ENCODE assay signal across 1 cellular context in the genomic region with DNA sequence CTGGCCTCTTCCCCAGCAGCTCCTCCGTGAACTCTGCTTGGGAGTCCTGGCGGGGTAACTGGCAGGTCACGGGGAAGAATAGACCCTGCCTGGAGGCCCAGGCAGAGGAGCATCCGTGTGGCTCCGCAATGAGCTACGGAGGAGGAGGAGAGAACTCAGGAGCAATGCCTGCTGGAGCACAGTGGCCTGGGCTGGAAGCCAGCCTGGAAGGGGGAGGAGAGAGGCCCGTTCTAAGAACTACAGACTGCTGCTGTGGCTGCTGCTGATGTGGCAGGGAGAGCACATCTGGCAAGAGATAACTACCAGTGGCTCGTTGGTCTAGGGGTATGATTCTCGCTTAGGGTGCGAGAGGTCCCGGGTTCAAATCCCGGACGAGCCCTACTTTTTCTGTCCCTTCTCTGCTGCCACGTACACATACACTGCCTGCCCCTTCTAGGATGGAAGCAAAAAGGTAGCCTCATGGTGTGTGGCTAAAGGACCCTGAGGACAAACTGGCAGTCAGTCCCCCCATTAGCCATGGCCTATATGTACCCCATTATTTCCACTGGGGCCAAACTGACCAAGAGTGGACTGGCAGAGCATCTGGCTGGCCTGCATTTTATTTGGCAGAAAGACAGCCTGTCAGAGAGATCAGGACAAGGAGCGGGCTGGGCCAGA.
A peak's percentile ranks its signal among the peaks of the same experiment; 100 is the strongest.
TF ChIP-seq lines count a peak whose summit lies in the region.

No MANE protein-coding gene starts in this region.

TF ChIP-seq in HepG2, 621 proteins besides CTCF, POLR2A, EP300 and RAD21 (continues in another document):
- TF ChIP-seq NR2F6 (IDR thresholded peaks at IDR 0.05): peak; percentile 30; the same call in 1 of the 2 replicates
- no peak for TF ChIP-seq NR2F6 (CRISPR knock-in tag; IDR thresholded peaks at IDR 0.05)
- TF ChIP-seq, protein P1, sequence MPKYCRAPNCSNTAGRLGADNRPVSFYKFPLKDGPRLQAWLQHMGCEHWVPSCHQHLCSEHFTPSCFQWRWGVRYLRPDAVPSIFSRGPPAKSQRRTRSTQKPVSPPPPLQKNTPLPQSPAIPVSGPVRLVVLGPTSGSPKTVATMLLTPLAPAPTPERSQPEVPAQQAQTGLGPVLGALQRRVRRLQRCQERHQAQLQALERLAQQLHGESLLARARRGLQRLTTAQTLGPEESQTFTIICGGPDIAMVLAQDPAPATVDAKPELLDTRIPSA (CRISPR knock-in tag; IDR thresholded peaks at IDR 0.05; ENCODE audit: borderline replicate concordance): no peak
- no peak for TF ChIP-seq ZNF333 (CRISPR knock-in tag; IDR thresholded peaks at IDR 0.05; ENCODE audit: borderline replicate concordance)
- TF ChIP-seq, protein P2, sequence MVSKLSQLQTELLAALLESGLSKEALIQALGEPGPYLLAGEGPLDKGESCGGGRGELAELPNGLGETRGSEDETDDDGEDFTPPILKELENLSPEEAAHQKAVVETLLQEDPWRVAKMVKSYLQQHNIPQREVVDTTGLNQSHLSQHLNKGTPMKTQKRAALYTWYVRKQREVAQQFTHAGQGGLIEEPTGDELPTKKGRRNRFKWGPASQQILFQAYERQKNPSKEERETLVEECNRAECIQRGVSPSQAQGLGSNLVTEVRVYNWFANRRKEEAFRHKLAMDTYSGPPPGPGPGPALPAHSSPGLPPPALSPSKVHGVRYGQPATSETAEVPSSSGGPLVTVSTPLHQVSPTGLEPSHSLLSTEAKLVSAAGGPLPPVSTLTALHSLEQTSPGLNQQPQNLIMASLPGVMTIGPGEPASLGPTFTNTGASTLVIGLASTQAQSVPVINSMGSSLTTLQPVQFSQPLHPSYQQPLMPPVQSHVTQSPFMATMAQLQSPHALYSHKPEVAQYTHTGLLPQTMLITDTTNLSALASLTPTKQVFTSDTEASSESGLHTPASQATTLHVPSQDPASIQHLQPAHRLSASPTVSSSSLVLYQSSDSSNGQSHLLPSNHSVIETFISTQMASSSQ (IDR thresholded peaks at IDR 0.05; ENCODE audit: low read depth): no peak
- TF ChIP-seq, protein P2 (CRISPR knock-in tag; IDR thresholded peaks at IDR 0.05; ENCODE audit: borderline replicate concordance): no peak
- TF ChIP-seq ATRX (CRISPR knock-in tag; IDR thresholded peaks at IDR 0.05; ENCODE audit: borderline replicate concordance): no peak
- no peak for TF ChIP-seq ZNF17 (CRISPR knock-in tag; IDR thresholded peaks at IDR 0.05)
- no peak for TF ChIP-seq IRF2 (CRISPR knock-in tag; IDR thresholded peaks at IDR 0.05)
- no peak for TF ChIP-seq ZEB1 (IDR thresholded peaks at IDR 0.05; ENCODE audit: insufficient replicate concordance, low read depth)
- TF ChIP-seq ZKSCAN8 (CRISPR knock-in tag; IDR thresholded peaks at IDR 0.05; ENCODE audit: borderline replicate concordance): no peak
- TF ChIP-seq HOXA5 (CRISPR knock-in tag; IDR thresholded peaks at IDR 0.05): no peak
- TF ChIP-seq, protein P3, sequence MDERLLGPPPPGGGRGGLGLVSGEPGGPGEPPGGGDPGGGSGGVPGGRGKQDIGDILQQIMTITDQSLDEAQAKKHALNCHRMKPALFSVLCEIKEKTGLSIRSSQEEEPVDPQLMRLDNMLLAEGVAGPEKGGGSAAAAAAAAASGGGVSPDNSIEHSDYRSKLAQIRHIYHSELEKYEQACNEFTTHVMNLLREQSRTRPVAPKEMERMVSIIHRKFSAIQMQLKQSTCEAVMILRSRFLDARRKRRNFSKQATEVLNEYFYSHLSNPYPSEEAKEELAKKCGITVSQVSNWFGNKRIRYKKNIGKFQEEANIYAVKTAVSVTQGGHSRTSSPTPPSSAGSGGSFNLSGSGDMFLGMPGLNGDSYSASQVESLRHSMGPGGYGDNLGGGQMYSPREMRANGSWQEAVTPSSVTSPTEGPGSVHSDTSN (CRISPR knock-in tag; IDR thresholded peaks at IDR 0.05): no peak
- TF ChIP-seq, protein P4, sequence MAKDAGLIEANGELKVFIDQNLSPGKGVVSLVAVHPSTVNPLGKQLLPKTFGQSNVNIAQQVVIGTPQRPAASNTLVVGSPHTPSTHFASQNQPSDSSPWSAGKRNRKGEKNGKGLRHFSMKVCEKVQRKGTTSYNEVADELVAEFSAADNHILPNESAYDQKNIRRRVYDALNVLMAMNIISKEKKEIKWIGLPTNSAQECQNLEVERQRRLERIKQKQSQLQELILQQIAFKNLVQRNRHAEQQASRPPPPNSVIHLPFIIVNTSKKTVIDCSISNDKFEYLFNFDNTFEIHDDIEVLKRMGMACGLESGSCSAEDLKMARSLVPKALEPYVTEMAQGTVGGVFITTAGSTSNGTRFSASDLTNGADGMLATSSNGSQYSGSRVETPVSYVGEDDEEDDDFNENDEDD (CRISPR knock-in tag; IDR thresholded peaks at IDR 0.05; ENCODE audit: borderline replicate concordance): no peak
- TF ChIP-seq BORCS8-MEF2B (CRISPR knock-in tag; IDR thresholded peaks at IDR 0.05): peak; percentile 17; the same call in 1 of the 2 replicates
- TF ChIP-seq SMARCE1 (IDR thresholded peaks at IDR 0.05; ENCODE audit: borderline replicate concordance): no peak
- no peak for TF ChIP-seq ISL2 (CRISPR knock-in tag; IDR thresholded peaks at IDR 0.05)
- TF ChIP-seq BHLHE40 (IDR thresholded peaks at IDR 0.05; ENCODE audit: low read length): no peak
- TF ChIP-seq ZNF367 (CRISPR knock-in tag; IDR thresholded peaks at IDR 0.05; ENCODE audit: borderline replicate concordance): no peak
- TF ChIP-seq, protein P5, sequence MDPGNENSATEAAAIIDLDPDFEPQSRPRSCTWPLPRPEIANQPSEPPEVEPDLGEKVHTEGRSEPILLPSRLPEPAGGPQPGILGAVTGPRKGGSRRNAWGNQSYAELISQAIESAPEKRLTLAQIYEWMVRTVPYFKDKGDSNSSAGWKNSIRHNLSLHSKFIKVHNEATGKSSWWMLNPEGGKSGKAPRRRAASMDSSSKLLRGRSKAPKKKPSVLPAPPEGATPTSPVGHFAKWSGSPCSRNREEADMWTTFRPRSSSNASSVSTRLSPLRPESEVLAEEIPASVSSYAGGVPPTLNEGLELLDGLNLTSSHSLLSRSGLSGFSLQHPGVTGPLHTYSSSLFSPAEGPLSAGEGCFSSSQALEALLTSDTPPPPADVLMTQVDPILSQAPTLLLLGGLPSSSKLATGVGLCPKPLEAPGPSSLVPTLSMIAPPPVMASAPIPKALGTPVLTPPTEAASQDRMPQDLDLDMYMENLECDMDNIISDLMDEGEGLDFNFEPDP (CRISPR knock-in tag; conservative IDR thresholded peaks at IDR 0.05): no peak
- TF ChIP-seq, protein P6, sequence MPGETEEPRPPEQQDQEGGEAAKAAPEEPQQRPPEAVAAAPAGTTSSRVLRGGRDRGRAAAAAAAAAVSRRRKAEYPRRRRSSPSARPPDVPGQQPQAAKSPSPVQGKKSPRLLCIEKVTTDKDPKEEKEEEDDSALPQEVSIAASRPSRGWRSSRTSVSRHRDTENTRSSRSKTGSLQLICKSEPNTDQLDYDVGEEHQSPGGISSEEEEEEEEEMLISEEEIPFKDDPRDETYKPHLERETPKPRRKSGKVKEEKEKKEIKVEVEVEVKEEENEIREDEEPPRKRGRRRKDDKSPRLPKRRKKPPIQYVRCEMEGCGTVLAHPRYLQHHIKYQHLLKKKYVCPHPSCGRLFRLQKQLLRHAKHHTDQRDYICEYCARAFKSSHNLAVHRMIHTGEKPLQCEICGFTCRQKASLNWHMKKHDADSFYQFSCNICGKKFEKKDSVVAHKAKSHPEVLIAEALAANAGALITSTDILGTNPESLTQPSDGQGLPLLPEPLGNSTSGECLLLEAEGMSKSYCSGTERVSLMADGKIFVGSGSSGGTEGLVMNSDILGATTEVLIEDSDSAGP (CRISPR knock-in tag; IDR thresholded peaks at IDR 0.05; ENCODE audit: borderline replicate concordance): peak; percentile 30; the same call in 1 of the 2 replicates
- TF ChIP-seq XRCC5 (optimal IDR thresholded peaks at IDR 0.05; ENCODE audit: low read length): no peak
- TF ChIP-seq, protein P7, sequence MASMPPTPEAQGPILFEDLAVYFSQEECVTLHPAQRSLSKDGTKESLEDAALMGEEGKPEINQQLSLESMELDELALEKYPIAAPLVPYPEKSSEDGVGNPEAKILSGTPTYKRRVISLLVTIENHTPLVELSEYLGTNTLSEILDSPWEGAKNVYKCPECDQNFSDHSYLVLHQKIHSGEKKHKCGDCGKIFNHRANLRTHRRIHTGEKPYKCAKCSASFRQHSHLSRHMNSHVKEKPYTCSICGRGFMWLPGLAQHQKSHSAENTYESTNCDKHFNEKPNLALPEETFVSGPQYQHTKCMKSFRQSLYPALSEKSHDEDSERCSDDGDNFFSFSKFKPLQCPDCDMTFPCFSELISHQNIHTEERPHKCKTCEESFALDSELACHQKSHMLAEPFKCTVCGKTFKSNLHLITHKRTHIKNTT (CRISPR knock-in tag; IDR thresholded peaks at IDR 0.05): no peak
- TF ChIP-seq HNRNPLL (IDR thresholded peaks at IDR 0.05; ENCODE audit: low read depth, low read length, poor library complexity, severe bottlenecking): peak; percentile 63
- TF ChIP-seq ZNF7 (CRISPR knock-in tag; IDR thresholded peaks at IDR 0.05): no peak
- no peak for TF ChIP-seq ZNF143 (CRISPR knock-in tag; IDR thresholded peaks at IDR 0.05)
- TF ChIP-seq FOXO1 (CRISPR knock-in tag; IDR thresholded peaks at IDR 0.05): no peak
- no peak for TF ChIP-seq HOXA7 (CRISPR knock-in tag; IDR thresholded peaks at IDR 0.05)
- TF ChIP-seq, protein P8, sequence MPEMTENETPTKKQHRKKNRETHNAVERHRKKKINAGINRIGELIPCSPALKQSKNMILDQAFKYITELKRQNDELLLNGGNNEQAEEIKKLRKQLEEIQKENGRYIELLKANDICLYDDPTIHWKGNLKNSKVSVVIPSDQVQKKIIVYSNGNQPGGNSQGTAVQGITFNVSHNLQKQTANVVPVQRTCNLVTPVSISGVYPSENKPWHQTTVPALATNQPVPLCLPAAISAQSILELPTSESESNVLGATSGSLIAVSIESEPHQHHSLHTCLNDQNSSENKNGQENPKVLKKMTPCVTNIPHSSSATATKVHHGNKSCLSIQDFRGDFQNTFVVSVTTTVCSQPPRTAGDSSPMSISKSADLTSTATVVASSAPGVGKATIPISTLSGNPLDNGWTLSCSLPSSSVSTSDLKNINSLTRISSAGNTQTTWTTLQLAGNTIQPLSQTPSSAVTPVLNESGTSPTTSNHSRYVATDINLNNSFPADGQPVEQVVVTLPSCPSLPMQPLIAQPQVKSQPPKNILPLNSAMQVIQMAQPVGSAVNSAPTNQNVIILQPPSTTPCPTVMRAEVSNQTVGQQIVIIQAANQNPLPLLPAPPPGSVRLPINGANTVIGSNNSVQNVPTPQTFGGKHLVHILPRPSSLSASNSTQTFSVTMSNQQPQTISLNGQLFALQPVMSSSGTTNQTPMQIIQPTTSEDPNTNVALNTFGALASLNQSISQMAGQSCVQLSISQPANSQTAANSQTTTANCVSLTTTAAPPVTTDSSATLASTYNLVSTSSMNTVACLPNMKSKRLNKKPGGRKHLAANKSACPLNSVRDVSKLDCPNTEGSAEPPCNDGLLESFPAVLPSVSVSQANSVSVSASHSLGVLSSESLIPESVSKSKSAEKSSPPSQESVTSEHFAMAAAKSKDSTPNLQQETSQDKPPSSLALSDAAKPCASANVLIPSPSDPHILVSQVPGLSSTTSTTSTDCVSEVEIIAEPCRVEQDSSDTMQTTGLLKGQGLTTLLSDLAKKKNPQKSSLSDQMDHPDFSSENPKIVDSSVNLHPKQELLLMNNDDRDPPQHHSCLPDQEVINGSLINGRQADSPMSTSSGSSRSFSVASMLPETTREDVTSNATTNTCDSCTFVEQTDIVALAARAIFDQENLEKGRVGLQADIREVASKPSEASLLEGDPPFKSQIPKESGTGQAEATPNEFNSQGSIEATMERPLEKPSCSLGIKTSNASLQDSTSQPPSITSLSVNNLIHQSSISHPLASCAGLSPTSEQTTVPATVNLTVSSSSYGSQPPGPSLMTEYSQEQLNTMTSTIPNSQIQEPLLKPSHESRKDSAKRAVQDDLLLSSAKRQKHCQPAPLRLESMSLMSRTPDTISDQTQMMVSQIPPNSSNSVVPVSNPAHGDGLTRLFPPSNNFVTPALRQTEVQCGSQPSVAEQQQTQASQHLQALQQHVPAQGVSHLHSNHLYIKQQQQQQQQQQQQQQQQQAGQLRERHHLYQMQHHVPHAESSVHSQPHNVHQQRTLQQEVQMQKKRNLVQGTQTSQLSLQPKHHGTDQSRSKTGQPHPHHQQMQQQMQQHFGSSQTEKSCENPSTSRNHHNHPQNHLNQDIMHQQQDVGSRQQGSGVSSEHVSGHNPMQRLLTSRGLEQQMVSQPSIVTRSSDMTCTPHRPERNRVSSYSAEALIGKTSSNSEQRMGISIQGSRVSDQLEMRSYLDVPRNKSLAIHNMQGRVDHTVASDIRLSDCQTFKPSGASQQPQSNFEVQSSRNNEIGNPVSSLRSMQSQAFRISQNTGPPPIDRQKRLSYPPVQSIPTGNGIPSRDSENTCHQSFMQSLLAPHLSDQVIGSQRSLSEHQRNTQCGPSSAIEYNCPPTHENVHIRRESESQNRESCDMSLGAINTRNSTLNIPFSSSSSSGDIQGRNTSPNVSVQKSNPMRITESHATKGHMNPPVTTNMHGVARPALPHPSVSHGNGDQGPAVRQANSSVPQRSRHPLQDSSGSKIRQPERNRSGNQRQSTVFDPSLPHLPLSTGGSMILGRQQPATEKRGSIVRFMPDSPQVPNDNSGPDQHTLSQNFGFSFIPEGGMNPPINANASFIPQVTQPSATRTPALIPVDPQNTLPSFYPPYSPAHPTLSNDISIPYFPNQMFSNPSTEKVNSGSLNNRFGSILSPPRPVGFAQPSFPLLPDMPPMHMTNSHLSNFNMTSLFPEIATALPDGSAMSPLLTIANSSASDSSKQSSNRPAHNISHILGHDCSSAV (CRISPR knock-in tag; IDR thresholded peaks at IDR 0.05; ENCODE audit: borderline replicate concordance): no peak
- TF ChIP-seq ISX (CRISPR knock-in tag; conservative IDR thresholded peaks at IDR 0.05): no peak
- TF ChIP-seq GABPA (IDR thresholded peaks at IDR 0.05; ENCODE audit: low read depth, low read length): no peak
- TF ChIP-seq GABPA (CRISPR knock-in tag; IDR thresholded peaks at IDR 0.05; ENCODE audit: low read depth): no peak
- TF ChIP-seq, protein P9, sequence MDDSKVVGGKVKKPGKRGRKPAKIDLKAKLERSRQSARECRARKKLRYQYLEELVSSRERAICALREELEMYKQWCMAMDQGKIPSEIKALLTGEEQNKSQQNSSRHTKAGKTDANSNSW (CRISPR knock-in tag; IDR thresholded peaks at IDR 0.05; ENCODE audit: borderline replicate concordance): no peak
